Comparison of ENCODE assay signal across 21 cellular contexts in the genomic region with DNA sequence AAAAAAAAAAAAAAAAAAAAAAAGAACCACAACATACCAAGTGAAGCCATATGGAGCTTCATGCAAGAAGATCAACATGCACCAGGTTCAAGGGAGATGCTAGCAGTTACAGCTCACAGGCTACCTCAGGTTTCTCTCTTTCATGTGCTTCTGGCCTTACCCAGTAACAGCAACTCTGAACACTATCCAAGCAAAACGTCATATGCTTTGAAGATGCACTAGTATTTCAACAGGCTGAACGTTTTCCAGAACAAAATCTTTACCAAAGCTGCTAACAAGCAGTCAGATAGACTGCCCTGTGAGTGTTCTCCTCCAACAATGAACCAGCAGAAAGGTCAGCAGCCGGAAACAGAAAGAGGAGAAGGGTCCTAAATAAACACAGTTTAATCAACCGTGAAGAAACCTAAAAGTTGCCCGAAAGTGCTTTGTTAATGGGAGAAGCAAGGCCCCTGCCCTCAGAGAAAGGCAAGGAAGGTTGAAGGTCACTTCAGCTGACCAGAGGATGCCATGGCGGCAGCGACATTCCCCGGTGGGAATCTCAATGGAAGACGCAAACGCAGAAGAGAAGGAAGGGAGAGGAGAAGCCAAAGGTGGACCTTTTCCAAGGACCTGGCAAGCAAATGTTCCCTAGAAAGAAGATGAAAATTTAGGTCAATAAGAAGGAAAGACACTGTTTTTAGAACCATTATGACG.
DNase-seq lines count a peak whose midpoint lies in the region; TF ChIP-seq lines count a peak whose summit lies in the region.
"Had no signal": no experiment of that assay in that cellular context is flagged by ENCODE, and none has a peak within 500 bp of the region (broad histone marks: within the 10 kb centered on the region; RNA-seq: fewer than 3 reads in every experiment).

No MANE protein-coding gene starts in this region.

- H3K4me2 ChIP-seq in BLaER1 treated with 17β-estradiol and CSF1 and Interleukin-3, amounts not matched to agents 10 nM and 100 nM: peak overlapping the region in 6 of 11 experiments; percentile 3 to 40 (median 9); a peak in 5 of 22 replicates
- no peak overlapping the region for H3K4me2 ChIP-seq in GM23248 (ENCODE audit: unreplicated experiment)
- no peak overlapping the region for H3K4me2 ChIP-seq in hepatocyte

- H3K9me3 Mint-ChIP-seq in endodermal cell (no peaks in the 10 kb centered on the region), nephron progenitor cell (no peaks in the 10 kb centered on the region)
- H3K9me3 Mint-ChIP-seq: activated CD4-positive, alpha-beta T cell treated with anti-CD3 and anti-CD28 coated beads, Interleukin-2, amount 10 ng/mL, durations not matched to agents 24 days and 14 days; CD8-positive, alpha-beta T cell had no signal

- 72 to 77% methylated on average over 11 of the region's 11 CpGs for WGBS in GM23248 (ENCODE audit: low coverage in 1 of 2, low lambda C conversion rate in 2 of 2, missing lambda C conversion rate in 2 of 2), 2 experiments
- 83 to 88% methylated on average over 11 of the region's 11 CpGs for WGBS in endodermal cell (ENCODE audit: insufficient coverage in 1 of 2, insufficient read length in 1 of 2), 2 experiments
- 83% methylated on average over 11 of the region's 11 CpGs for WGBS in hepatocyte (ENCODE audit: low lambda C conversion rate, missing lambda C conversion rate)

- H3K4me3 ChIP-seq in BLaER1 treated with 17β-estradiol and CSF1 and Interleukin-3, amounts not matched to agents 10 nM and 100 nM: no peak overlapping the region
- H3K4me3 ChIP-seq in GM23248 (no peak overlapping the region), endodermal cell (ENCODE audit: low read length) (no peak overlapping the region), hepatocyte (no peak overlapping the region)
- H3K4me3 ChIP-seq: right lobe of liver, thoracic aorta had no signal

- peaks cover 0 to 17% (median 10%) of the 10 kb centered on the region in 10 experiments; a peak in 15 of 20 replicates for H3K4me1 ChIP-seq in BLaER1 treated with 17β-estradiol and CSF1 and Interleukin-3, amounts not matched to agents 10 nM and 100 nM
- H3K4me1 ChIP-seq in GM23248 (ENCODE audit: insufficient read depth): peaks cover 49% of the 10 kb centered on the region
- H3K4me1 ChIP-seq in endodermal cell (ENCODE audit: control insufficient read depth, insufficient read depth, low read length): peaks cover 4% of the 10 kb centered on the region
- H3K4me1 ChIP-seq in hepatocyte (ENCODE audit: insufficient read depth): peaks cover 4% of the 10 kb centered on the region

- no peak for TF ChIP-seq CTCF in endodermal cell (conservative IDR thresholded peaks at IDR 0.05)
- TF ChIP-seq CTCF in nephron progenitor cell (IDR thresholded peaks at IDR 0.05): no peak
- TF ChIP-seq CTCF in hepatocyte (IDR thresholded peaks at IDR 0.05; ENCODE audit: poor library complexity): no peak

- no peak overlapping the region for H3K27ac ChIP-seq in BLaER1 treated with 17β-estradiol and CSF1 and Interleukin-3, amounts not matched to agents 10 nM and 100 nM
- H3K27ac ChIP-seq in GM23248: no peak overlapping the region
- no peak overlapping the region for H3K27ac ChIP-seq in endodermal cell (ENCODE audit: low read depth, low read length)
- H3K27ac ChIP-seq in hepatocyte: no peak overlapping the region
- H3K27ac ChIP-seq: right lobe of liver, thoracic aorta had no signal

- H3K4me1 Mint-ChIP-seq in endodermal cell (peaks cover 32% of the 10 kb centered on the region), nephron progenitor cell (peaks cover 78% of the 10 kb centered on the region)

- in situ Hi-C loops in GM23248 (cut with MboI): loop anchor here (10.0 to 25.0 kb wide), 3 partner anchors 395 to 943 kb away; no protein-coding TSS in a partner anchor

- no peaks in the 10 kb centered on the region for H4K20me1 ChIP-seq in BLaER1 treated with 17β-estradiol and CSF1 and Interleukin-3, amounts not matched to agents 10 nM and 100 nM
- H4K20me1 ChIP-seq in GM23248 (ENCODE audit: insufficient read depth): no peaks in the 10 kb centered on the region
- no peaks in the 10 kb centered on the region for H4K20me1 ChIP-seq in hepatocyte (ENCODE audit: insufficient read depth, poor library complexity, severe bottlenecking)

- no peak overlapping the region for H3K9ac ChIP-seq in BLaER1 treated with 17β-estradiol and CSF1 and Interleukin-3, amounts not matched to agents 10 nM and 100 nM
- no peak overlapping the region for H3K9ac ChIP-seq in GM23248
- no peak overlapping the region for H3K9ac ChIP-seq in endodermal cell (ENCODE audit: extremely low read depth, low read length, poor library complexity, severe bottlenecking)

- H3K79me2 ChIP-seq in GM23248 (ENCODE audit: insufficient read depth): no peaks in the 10 kb centered on the region
- no peaks in the 10 kb centered on the region for H3K79me2 ChIP-seq in hepatocyte

- H3K36me3 ChIP-seq in BLaER1 treated with 17β-estradiol and CSF1 and Interleukin-3, amounts not matched to agents 10 nM and 100 nM: no peaks in the 10 kb centered on the region
- H3K36me3 ChIP-seq in GM23248 (ENCODE audit: low read depth) (no peaks in the 10 kb centered on the region), endodermal cell (ENCODE audit: control insufficient read depth, insufficient read depth, low read length) (no peaks in the 10 kb centered on the region), hepatocyte (replicated peaks; ENCODE audit: insufficient read depth, low read depth) (no peaks in the 10 kb centered on the region)
- H3K36me3 ChIP-seq: right lobe of liver, thoracic aorta had no signal

- DNase-seq in GM23248 (peak; percentile 40), endodermal cell (peak; percentile 16), nephron progenitor cell (peak; percentile 27), hepatocyte (ENCODE audit: low spot score) (no peak), HT-29 (ENCODE audit: low spot score) (no peak)
- no peak for DNase-seq in activated CD4-positive, alpha-beta T cell treated with anti-CD3 and anti-CD28 coated beads for 4 hours
- no peak for DNase-seq in activated CD4-positive, CD25-positive, alpha-beta regulatory T cell treated with anti-CD3 and anti-CD28 coated beads, Interleukin-2, amount 50 U/mL, for 72 hours
- DNase-seq: activated CD4-positive, alpha-beta T cell treated with anti-CD3 and anti-CD28 coated beads, Interleukin-2, amount 10 ng/mL, durations not matched to agents 24 days and 14 days; activated naive CD4-positive, alpha-beta T cell; central memory CD4-positive, alpha-beta T cell; DMS53; effector memory CD4-positive, alpha-beta T cell; KG1; left colon; NCI-H1694; NCI-H226; NCI-H774; right lobe of liver had no signal

- H3K4me3 Mint-ChIP-seq in endodermal cell (no peak overlapping the region), nephron progenitor cell (peak overlapping the region; percentile 60)
- H3K4me3 Mint-ChIP-seq: activated CD4-positive, alpha-beta T cell treated with anti-CD3 and anti-CD28 coated beads, Interleukin-2, amount 10 ng/mL, durations not matched to agents 24 days and 14 days; CD8-positive, alpha-beta T cell had no signal

- H3K9me2 ChIP-seq in GM23248 (ENCODE audit: insufficient read depth): no peaks in the 10 kb centered on the region
- no peaks in the 10 kb centered on the region for H3K9me2 ChIP-seq in hepatocyte (replicated peaks; ENCODE audit: insufficient read depth)

- H2AFZ ChIP-seq in GM23248: no peak overlapping the region
- H2AFZ ChIP-seq in hepatocyte: no peak overlapping the region

- H3K27ac Mint-ChIP-seq in endodermal cell: no peak overlapping the region
- peak overlapping the region; percentile 97 for H3K27ac Mint-ChIP-seq in nephron progenitor cell
- H3K27ac Mint-ChIP-seq: activated CD4-positive, alpha-beta T cell treated with anti-CD3 and anti-CD28 coated beads, Interleukin-2, amount 10 ng/mL, durations not matched to agents 24 days and 14 days; CD8-positive, alpha-beta T cell had no signal

- H3K27me3 Mint-ChIP-seq in endodermal cell (ENCODE audit: insufficient read depth) (no peaks in the 10 kb centered on the region), nephron progenitor cell (ENCODE audit: low read depth, poor library complexity) (no peaks in the 10 kb centered on the region)
- H3K27me3 Mint-ChIP-seq: activated CD4-positive, alpha-beta T cell treated with anti-CD3 and anti-CD28 coated beads, Interleukin-2, amount 10 ng/mL, durations not matched to agents 24 days and 14 days had no signal

- H3K27me3 ChIP-seq in BLaER1 treated with 17β-estradiol and CSF1 and Interleukin-3, amounts not matched to agents 10 nM and 100 nM: no peaks in the 10 kb centered on the region; a peak in 1 of 22 replicates
- H3K27me3 ChIP-seq in GM23248 (replicated peaks; ENCODE audit: insufficient read depth) (no peaks in the 10 kb centered on the region), endodermal cell (ENCODE audit: control insufficient read depth, insufficient read depth, low read length, poor library complexity, severe bottlenecking) (no peaks in the 10 kb centered on the region), hepatocyte (no peaks in the 10 kb centered on the region)
- H3K27me3 ChIP-seq: right lobe of liver had no signal

- H3F3A ChIP-seq in GM23248 (ENCODE audit: insufficient read depth): peaks cover 20% of the 10 kb centered on the region

- H3K36me3 Mint-ChIP-seq in endodermal cell (ENCODE audit: low read depth): no peaks in the 10 kb centered on the region
- no peaks in the 10 kb centered on the region for H3K36me3 Mint-ChIP-seq in nephron progenitor cell (ENCODE audit: low read depth)
- H3K36me3 Mint-ChIP-seq: CD8-positive, alpha-beta T cell had no signal

- no peaks in the 10 kb centered on the region for H3K9me3 ChIP-seq in BLaER1 treated with 17β-estradiol and CSF1 and Interleukin-3, amounts not matched to agents 10 nM and 100 nM (replicated peaks in 1 of 11)
- H3K9me3 ChIP-seq in GM23248 (ENCODE audit: low read depth): no peaks in the 10 kb centered on the region
- H3K9me3 ChIP-seq in endodermal cell (ENCODE audit: control insufficient read depth, low read length): no peaks in the 10 kb centered on the region
- no peaks in the 10 kb centered on the region for H3K9me3 ChIP-seq in hepatocyte (ENCODE audit: low read depth)
- H3K9me3 ChIP-seq: right lobe of liver, thoracic aorta had no signal

Comparison
In these comparisons a context has a peak if more than half of its experiments do, and no peak if none do; other contexts are left out.
1. H3K4me2 ChIP-seq: peak in BLaER1 treated with 17β-estradiol and CSF1 and Interleukin-3, amounts not matched to agents 10 nM and 100 nM (6 of 11); none in GM23248 (single experiment) and hepatocyte (single experiment).
2. DNase-seq: peak in GM23248 (single experiment), endodermal cell (single experiment) and nephron progenitor cell (single experiment); none in activated CD4-positive, alpha-beta T cell treated with anti-CD3 and anti-CD28 coated beads for 4 hours (0 of 2), hepatocyte (single experiment), activated CD4-positive, CD25-positive, alpha-beta regulatory T cell treated with anti-CD3 and anti-CD28 coated beads, Interleukin-2, amount 50 U/mL, for 72 hours (single experiment) and HT-29 (single experiment).